Comparison of ENCODE assay signal across 7 cellular contexts in genomic region chr18:76620326-76620813, GRCh38.
DNase-seq lines count a peak whose midpoint lies in the region; ATAC-seq and TF ChIP-seq lines count a peak whose summit lies in the region.

No MANE protein-coding gene starts in this region.

- no peaks in the 10 kb centered on the region for H3K36me3 Mint-ChIP-seq in neural crest cell (ENCODE audit: low read depth)

- no peaks in the 10 kb centered on the region for H3K9me3 Mint-ChIP-seq in neural crest cell

- DNase-seq in NCI-H2196 treated with DMSO at 0.1 percent for 48 hours (lab: John Stamatoyannopoulos, UW; ENCODE audit: unreplicated experiment), result peak; percentile 33
- peak; percentile 40 for DNase-seq in activated naive CD4-positive, alpha-beta T cell treated with anti-CD3 and anti-CD28 coated beads, Interleukin-2, amount 50 U/mL, for 16 hours
- DNase-seq in germinal center (ENCODE audit: low spot score), result peak; percentile 32
- peak; percentile 58 for DNase-seq in neural crest cell (ENCODE audit: low read depth, low spot score)
- DNase-seq in RKO (ENCODE audit: low spot score), result no peak

- peaks cover 54% of the 10 kb centered on the region for H3K4me1 Mint-ChIP-seq in neural crest cell

- H3K27ac Mint-ChIP-seq in neural crest cell (ENCODE audit: unreplicated experiment), result peak overlapping the region; percentile 94

- TF ChIP-seq CTCF in neural crest cell (conservative IDR thresholded peaks at IDR 0.05), result peak; percentile 68

- no peaks in the 10 kb centered on the region for H3K27me3 Mint-ChIP-seq in neural crest cell (ENCODE audit: low read depth)

- peak overlapping the region; percentile 68 for H3K4me3 Mint-ChIP-seq in neural crest cell

- peak; percentile 97 for ATAC-seq in GM18511 (IDR thresholded peaks at IDR 0.05; ENCODE audit: unreplicated experiment)
- ATAC-seq in HG02884 (IDR thresholded peaks at IDR 0.05; ENCODE audit: unreplicated experiment), result peak; percentile 92
